Comparison of ENCODE assay signal across 1 cellular context in the genomic region with DNA sequence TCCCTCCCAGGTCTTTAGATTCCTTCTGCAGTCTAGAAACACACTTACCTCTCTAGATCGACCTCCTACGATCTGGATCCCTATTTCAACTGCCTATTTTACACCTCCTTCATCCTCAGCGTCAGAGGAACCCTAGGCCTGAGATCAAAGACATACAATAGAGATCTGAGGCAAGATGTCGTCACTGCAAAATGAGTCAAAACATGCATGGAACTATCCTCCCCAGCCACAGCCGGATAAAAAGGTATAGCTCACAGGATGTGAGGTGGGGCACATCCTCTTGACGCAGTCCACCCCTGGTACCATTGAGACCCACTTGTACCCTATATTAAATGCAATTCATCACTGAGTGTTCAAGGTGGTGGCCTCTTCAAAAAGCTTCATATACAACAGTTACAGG.
TF ChIP-seq lines count a peak whose summit lies in the region.

No MANE protein-coding gene starts in this region.

TF ChIP-seq in HCT116, 20 proteins besides CTCF, POLR2A, EP300 and RAD21:
- TF ChIP-seq TCF7L2 (IDR thresholded peaks at IDR 0.05; ENCODE audit: borderline replicate concordance, extremely low read depth, insufficient read depth, insufficient read length) (peak; percentile 22), MAX (IDR thresholded peaks at IDR 0.05) (no peak)
